8 cellular contexts compared by ENCODE assay signal in genomic region chr19:47176627-47177090, GRCh38. TPM values are rescaled to one million over a fixed set of nuclear protein-coding genes. Genes with fewer than 3 reads are reported as not detected.
A peak's percentile ranks its signal among the peaks of the same experiment; 100 is the strongest.
DNase-seq lines count a peak whose midpoint lies in the region; ATAC-seq and TF ChIP-seq lines count a peak whose summit lies in the region.

No MANE protein-coding gene starts in this region.

- DNase-seq in GM23338 (ENCODE audit: low spot score) (no peak), fibroblast of the conjunctiva (ENCODE audit: low read depth) (peak; percentile 39), smooth muscle cell (lab: John Stamatoyannopoulos, UW; ENCODE audit: unreplicated experiment) (no peak), cerebellum (ENCODE audit: low spot score) (no peak), KG1 (lab: John Stamatoyannopoulos, UW) (no peak), NCI-H146 (lab: John Stamatoyannopoulos, UW) (no peak)
- DNase-seq in activated T-cell treated with anti-CD3 and anti-CD28 coated beads, Interleukin-2, amount 50 U/mL, for 24 hours: peak; percentile 53
- DNase-seq in stimulated activated CD4-positive, alpha-beta T cell treated with anti-CD3 and anti-CD28 coated beads, Interleukin-1b, Interleukin-23, amount 100 ng/mL, for 48 hours: peak; percentile 35

- H3K4me1 ChIP-seq in GM23338 (ENCODE audit: insufficient read depth) (peaks cover 9% of the 10 kb centered on the region), smooth muscle cell (ENCODE audit: low read depth) (no peaks in the 10 kb centered on the region)

- H3K27ac ChIP-seq in GM23338 (ENCODE audit: low read depth): peak overlapping the region; percentile 29
- H3K27ac ChIP-seq in smooth muscle cell (ENCODE audit: low read depth): no peak overlapping the region

- no peak overlapping the region for H3K4me2 ChIP-seq in GM23338
- no peak overlapping the region for H3K4me2 ChIP-seq in smooth muscle cell

- H3K4me3 ChIP-seq in GM23338 (no peak overlapping the region), smooth muscle cell (no peak overlapping the region)

- peaks cover 63% of the 10 kb centered on the region for H3K79me2 ChIP-seq in GM23338 (replicated peaks; ENCODE audit: insufficient read depth)
- peaks cover 5% of the 10 kb centered on the region for H3K79me2 ChIP-seq in smooth muscle cell (ENCODE audit: low read depth)

- no peak for ATAC-seq in GM23338

- TF ChIP-seq CTCF in GM23338 (conservative IDR thresholded peaks at IDR 0.05; ENCODE audit: low read depth in 2 of 2): no peak
- TF ChIP-seq CTCF in smooth muscle cell (IDR thresholded peaks at IDR 0.05; ENCODE audit: borderline replicate concordance, insufficient read depth, poor library complexity, severe bottlenecking): no peak

- no peaks in the 10 kb centered on the region for H3K27me3 ChIP-seq in GM23338 (ENCODE audit: insufficient read depth)
- no peaks in the 10 kb centered on the region for H3K27me3 ChIP-seq in smooth muscle cell (ENCODE audit: low read depth)

- H4K20me1 ChIP-seq in GM23338 (replicated peaks; ENCODE audit: insufficient read depth) (peaks cover 61% of the 10 kb centered on the region), smooth muscle cell (ENCODE audit: low read depth) (peaks cover 10% of the 10 kb centered on the region)

- peaks cover 79% of the 10 kb centered on the region for H3K36me3 Mint-ChIP-seq in GM23338 (ENCODE audit: low read depth)
- H3K36me3 Mint-ChIP-seq in activated T-cell treated with anti-CD3 and anti-CD28 coated beads, Interleukin-2, amount 50 U/mL, for 24 hours (ENCODE audit: low read depth): peaks cover 87% of the 10 kb centered on the region

- H3K4me1 Mint-ChIP-seq in GM23338: peaks cover 9% of the 10 kb centered on the region
- H3K4me1 Mint-ChIP-seq in activated T-cell treated with anti-CD3 and anti-CD28 coated beads, Interleukin-2, amount 50 U/mL, for 24 hours (ENCODE audit: low read depth): peaks cover 72% of the 10 kb centered on the region

- peak overlapping the region; percentile 1; the same call in 1 of the 2 replicates for H3K27ac Mint-ChIP-seq in GM23338
- peak overlapping the region; percentile 93 for H3K27ac Mint-ChIP-seq in activated T-cell treated with anti-CD3 and anti-CD28 coated beads, Interleukin-2, amount 50 U/mL, for 24 hours

- peaks cover 48% of the 10 kb centered on the region for H3K36me3 ChIP-seq in GM23338 (ENCODE audit: insufficient read depth)
- H3K36me3 ChIP-seq in smooth muscle cell (ENCODE audit: low read depth): peaks cover 6% of the 10 kb centered on the region

- H3F3A ChIP-seq in GM23338 (replicated peaks; ENCODE audit: low read depth) (peaks cover 50% of the 10 kb centered on the region), smooth muscle cell (ENCODE audit: low read depth) (no peaks in the 10 kb centered on the region)

- no peak overlapping the region for H2AFZ ChIP-seq in GM23338
- no peak overlapping the region for H2AFZ ChIP-seq in smooth muscle cell (ENCODE audit: low read depth)

- 88% methylated on average over 5 of the region's 5 CpGs for WGBS in smooth muscle cell (ENCODE audit: low lambda C conversion rate)

- H3K4me3 Mint-ChIP-seq in GM23338: no peak overlapping the region
- peak overlapping the region; percentile 63 for H3K4me3 Mint-ChIP-seq in activated T-cell treated with anti-CD3 and anti-CD28 coated beads, Interleukin-2, amount 50 U/mL, for 24 hours

- no peaks in the 10 kb centered on the region for H3K9me3 Mint-ChIP-seq in GM23338
- H3K9me3 Mint-ChIP-seq in activated T-cell treated with anti-CD3 and anti-CD28 coated beads, Interleukin-2, amount 50 U/mL, for 24 hours: no peaks in the 10 kb centered on the region

- no peak overlapping the region for H3K9ac ChIP-seq in smooth muscle cell (ENCODE audit: low read depth)

- H3K27me3 Mint-ChIP-seq in GM23338 (ENCODE audit: insufficient read depth, low read depth, poor library complexity): peaks cover 16% of the 10 kb centered on the region
- H3K27me3 Mint-ChIP-seq in activated T-cell treated with anti-CD3 and anti-CD28 coated beads, Interleukin-2, amount 50 U/mL, for 24 hours: no peaks in the 10 kb centered on the region

- H3K9me2 ChIP-seq in GM23338 (ENCODE audit: insufficient read depth): no peaks in the 10 kb centered on the region

- no peaks in the 10 kb centered on the region for H3K9me3 ChIP-seq in smooth muscle cell (replicated peaks; ENCODE audit: low read depth)

TF ChIP-seq in GM23338, 12 proteins besides CTCF, POLR2A, EP300 and RAD21:
- TF ChIP-seq JUNB (IDR thresholded peaks at IDR 0.05; ENCODE audit: unreplicated experiment): no peak
- TF ChIP-seq ETS1 (IDR thresholded peaks at IDR 0.05): no peak

RNA-seq across cellular contexts. Expression of gene SAE1, which starts 46.0 kb away (rescaled TPM):
- total RNA-seq in GM23338 (2014; rRNA removed; shearing (Covaris generic)): 236 and 258 TPM in 2 replicates
- 108 and 115 TPM in 2 replicates for polyA plus RNA-seq in GM23338 (2016; fragmentation: Nextera tagmentation; extraction: Ambion mirVana)
- 65.9 and 67.4 TPM in 2 replicates for total RNA-seq in smooth muscle cell
- polyA plus RNA-seq in smooth muscle cell: 70.8 and 89.4 TPM in 2 replicates
- total RNA-seq in cerebellum: 47.5 TPM

RNA-seq across cellular contexts. Expression of gene BBC3, which starts 54.3 kb away (rescaled TPM):
- total RNA-seq in GM23338 (2014; rRNA removed; shearing (Covaris generic)): 27.8 and 31.9 TPM in 2 replicates
- 23.4 and 25.8 TPM in 2 replicates for polyA plus RNA-seq in GM23338 (2016; fragmentation: Nextera tagmentation; extraction: Ambion mirVana)
- total RNA-seq in smooth muscle cell: 8.2 and 10.2 TPM in 2 replicates
- polyA plus RNA-seq in smooth muscle cell: 28.2 and 29.9 TPM in 2 replicates
- 2.2 TPM for total RNA-seq in cerebellum

Comparison
In these comparisons a context has a peak if more than half of its experiments do, and no peak if none do; other contexts are left out.
1. DNase-seq: peak in activated T-cell treated with anti-CD3 and anti-CD28 coated beads, Interleukin-2, amount 50 U/mL, for 24 hours (single experiment), fibroblast of the conjunctiva (single experiment) and stimulated activated CD4-positive, alpha-beta T cell treated with anti-CD3 and anti-CD28 coated beads, Interleukin-1b, Interleukin-23, amount 100 ng/mL, for 48 hours (single experiment); none in GM23338 (single experiment), smooth muscle cell (single experiment), cerebellum (single experiment), KG1 (single experiment) and NCI-H146 (single experiment).